ENCODE assay signal across 1 cellular context in the genomic region with DNA sequence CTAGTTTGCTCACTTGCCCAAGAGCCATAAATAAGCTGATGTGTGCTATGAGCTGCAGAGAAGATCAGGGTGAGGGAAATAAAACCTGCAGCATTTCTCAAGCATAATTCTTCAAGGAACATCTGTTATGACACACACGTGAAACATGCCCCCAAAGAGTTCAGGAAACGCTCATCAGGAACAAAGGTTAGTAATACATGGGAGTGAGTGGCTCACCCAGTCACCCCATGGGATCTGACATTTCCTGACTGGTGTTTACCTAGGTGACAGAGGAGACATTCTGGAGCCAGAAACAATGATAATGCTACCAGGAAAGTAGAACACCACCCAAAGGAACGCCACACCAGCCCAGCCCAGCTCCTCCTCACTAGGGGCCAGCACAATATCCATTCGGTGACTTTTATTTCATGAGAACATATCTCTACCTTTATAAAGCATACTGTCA.
TF ChIP-seq lines count a peak whose summit lies in the region.

No MANE protein-coding gene starts in this region.

TF ChIP-seq in HepG2, 621 proteins besides CTCF, POLR2A, EP300 and RAD21 (continued from another document and continues in another):
- TF ChIP-seq ZBTB49 (CRISPR knock-in tag; IDR thresholded peaks at IDR 0.05; ENCODE audit: borderline replicate concordance) (no peak), BCLAF1 (IDR thresholded peaks at IDR 0.05) (no peak), ZNF549 (CRISPR knock-in tag; IDR thresholded peaks at IDR 0.05) (no peak), CREM (IDR thresholded peaks at IDR 0.05) (peak; percentile 56; the same call in 1 of the 2 replicates), CREM (CRISPR knock-in tag; IDR thresholded peaks at IDR 0.05) (no peak), ZNF280D (CRISPR knock-in tag; IDR thresholded peaks at IDR 0.05) (no peak; the same call in 1 of the 2 replicates), FOXO1 (CRISPR knock-in tag; IDR thresholded peaks at IDR 0.05) (peak; percentile 82), SALL1 (CRISPR knock-in tag; IDR thresholded peaks at IDR 0.05) (peak; percentile 83), SAP130 (CRISPR knock-in tag; IDR thresholded peaks at IDR 0.05; ENCODE audit: low read depth) (peak; percentile 86), SIN3B (IDR thresholded peaks at IDR 0.05; ENCODE audit: low read length) (no peak), TFDP1 (CRISPR knock-in tag; IDR thresholded peaks at IDR 0.05; ENCODE audit: borderline replicate concordance) (peak; percentile 47; the same call in 1 of the 2 replicates), RARA (CRISPR knock-in tag; IDR thresholded peaks at IDR 0.05) (peak; percentile 91), AGO1 (IDR thresholded peaks at IDR 0.05; ENCODE audit: low read depth, low read length, poor library complexity, severe bottlenecking) (no peak), GFI1 (CRISPR knock-in tag; IDR thresholded peaks at IDR 0.05; ENCODE audit: borderline replicate concordance) (0 out of 2 replicates have a peak, but pooled peaks have one; percentile 18), ZFAT (CRISPR knock-in tag; conservative IDR thresholded peaks at IDR 0.05) (no peak), GABPA (IDR thresholded peaks at IDR 0.05; ENCODE audit: low read depth, low read length) (no peak), GABPA (CRISPR knock-in tag; IDR thresholded peaks at IDR 0.05; ENCODE audit: low read depth) (peak; percentile 16; the same call in 1 of the 2 replicates), KDM4B (CRISPR knock-in tag; IDR thresholded peaks at IDR 0.05) (0 out of 2 replicates have a peak, but pooled peaks have one; percentile 27), HOXA3 (CRISPR knock-in tag; IDR thresholded peaks at IDR 0.05) (peak; percentile 56; the same call in 1 of the 2 replicates), ATF7 (IDR thresholded peaks at IDR 0.05) (no peak), ATF7 (CRISPR knock-in tag; IDR thresholded peaks at IDR 0.05) (no peak), FOXP1 (IDR thresholded peaks at IDR 0.05) (no peak), FOXP1 (CRISPR knock-in tag; IDR thresholded peaks at IDR 0.05) (peak; percentile 63), MXI1 (IDR thresholded peaks at IDR 0.05; ENCODE audit: borderline replicate concordance, low read depth, low read length) (peak; percentile 36; the same call in 1 of the 3 replicates), ZNF331 (CRISPR knock-in tag; IDR thresholded peaks at IDR 0.05) (peak; percentile 72), ZNF296 (CRISPR knock-in tag; conservative IDR thresholded peaks at IDR 0.05) (no peak), ZNF343 (CRISPR knock-in tag; IDR thresholded peaks at IDR 0.05) (no peak), RAD51 (IDR thresholded peaks at IDR 0.05; ENCODE audit: borderline replicate concordance) (no peak), NFAT5 (CRISPR knock-in tag; IDR thresholded peaks at IDR 0.05) (no peak), RFX3 (CRISPR knock-in tag; IDR thresholded peaks at IDR 0.05) (no peak), ISL2 (CRISPR knock-in tag; IDR thresholded peaks at IDR 0.05) (peak; percentile 50; the same call in 1 of the 2 replicates), PPARG (CRISPR knock-in tag; conservative IDR thresholded peaks at IDR 0.05) (peak; percentile 93), NR2F6 (IDR thresholded peaks at IDR 0.05) (peak; percentile 46; the same call in 1 of the 2 replicates), NR2F6 (CRISPR knock-in tag; IDR thresholded peaks at IDR 0.05) (peak; percentile 71), ARNT2 (CRISPR knock-in tag; IDR thresholded peaks at IDR 0.05; ENCODE audit: low read depth) (no peak)
- TF ChIP-seq, protein P1, sequence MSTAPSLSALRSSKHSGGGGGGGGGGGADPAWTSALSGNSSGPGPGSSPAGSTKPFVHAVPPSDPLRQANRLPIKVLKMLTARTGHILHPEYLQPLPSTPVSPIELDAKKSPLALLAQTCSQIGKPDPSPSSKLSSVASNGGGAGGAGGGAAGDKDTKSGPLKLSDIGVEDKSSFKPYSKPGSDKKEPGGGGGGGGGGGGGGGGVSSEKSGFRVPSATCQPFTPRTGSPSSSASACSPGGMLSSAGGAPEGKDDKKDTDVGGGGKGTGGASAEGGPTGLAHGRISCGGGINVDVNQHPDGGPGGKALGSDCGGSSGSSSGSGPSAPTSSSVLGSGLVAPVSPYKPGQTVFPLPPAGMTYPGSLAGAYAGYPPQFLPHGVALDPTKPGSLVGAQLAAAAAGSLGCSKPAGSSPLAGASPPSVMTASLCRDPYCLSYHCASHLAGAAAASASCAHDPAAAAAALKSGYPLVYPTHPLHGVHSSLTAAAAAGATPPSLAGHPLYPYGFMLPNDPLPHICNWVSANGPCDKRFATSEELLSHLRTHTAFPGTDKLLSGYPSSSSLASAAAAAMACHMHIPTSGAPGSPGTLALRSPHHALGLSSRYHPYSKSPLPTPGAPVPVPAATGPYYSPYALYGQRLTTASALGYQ (CRISPR knock-in tag; IDR thresholded peaks at IDR 0.05) = peak; percentile 59; the same call in 1 of the 2 replicates
- TF ChIP-seq, protein P2, sequence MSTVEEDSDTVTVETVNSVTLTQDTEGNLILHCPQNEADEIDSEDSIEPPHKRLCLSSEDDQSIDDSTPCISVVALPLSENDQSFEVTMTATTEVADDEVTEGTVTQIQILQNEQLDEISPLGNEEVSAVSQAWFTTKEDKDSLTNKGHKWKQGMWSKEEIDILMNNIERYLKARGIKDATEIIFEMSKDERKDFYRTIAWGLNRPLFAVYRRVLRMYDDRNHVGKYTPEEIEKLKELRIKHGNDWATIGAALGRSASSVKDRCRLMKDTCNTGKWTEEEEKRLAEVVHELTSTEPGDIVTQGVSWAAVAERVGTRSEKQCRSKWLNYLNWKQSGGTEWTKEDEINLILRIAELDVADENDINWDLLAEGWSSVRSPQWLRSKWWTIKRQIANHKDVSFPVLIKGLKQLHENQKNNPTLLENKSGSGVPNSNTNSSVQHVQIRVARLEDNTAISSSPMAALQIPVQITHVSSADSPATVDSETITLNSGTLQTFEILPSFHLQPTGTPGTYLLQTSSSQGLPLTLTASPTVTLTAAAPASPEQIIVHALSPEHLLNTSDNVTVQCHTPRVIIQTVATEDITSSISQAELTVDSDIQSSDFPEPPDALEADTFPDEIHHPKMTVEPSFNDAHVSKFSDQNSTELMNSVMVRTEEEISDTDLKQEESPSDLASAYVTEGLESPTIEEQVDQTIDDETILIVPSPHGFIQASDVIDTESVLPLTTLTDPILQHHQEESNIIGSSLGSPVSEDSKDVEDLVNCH (CRISPR knock-in tag; IDR thresholded peaks at IDR 0.05) = no peak
- TF ChIP-seq, protein P3, sequence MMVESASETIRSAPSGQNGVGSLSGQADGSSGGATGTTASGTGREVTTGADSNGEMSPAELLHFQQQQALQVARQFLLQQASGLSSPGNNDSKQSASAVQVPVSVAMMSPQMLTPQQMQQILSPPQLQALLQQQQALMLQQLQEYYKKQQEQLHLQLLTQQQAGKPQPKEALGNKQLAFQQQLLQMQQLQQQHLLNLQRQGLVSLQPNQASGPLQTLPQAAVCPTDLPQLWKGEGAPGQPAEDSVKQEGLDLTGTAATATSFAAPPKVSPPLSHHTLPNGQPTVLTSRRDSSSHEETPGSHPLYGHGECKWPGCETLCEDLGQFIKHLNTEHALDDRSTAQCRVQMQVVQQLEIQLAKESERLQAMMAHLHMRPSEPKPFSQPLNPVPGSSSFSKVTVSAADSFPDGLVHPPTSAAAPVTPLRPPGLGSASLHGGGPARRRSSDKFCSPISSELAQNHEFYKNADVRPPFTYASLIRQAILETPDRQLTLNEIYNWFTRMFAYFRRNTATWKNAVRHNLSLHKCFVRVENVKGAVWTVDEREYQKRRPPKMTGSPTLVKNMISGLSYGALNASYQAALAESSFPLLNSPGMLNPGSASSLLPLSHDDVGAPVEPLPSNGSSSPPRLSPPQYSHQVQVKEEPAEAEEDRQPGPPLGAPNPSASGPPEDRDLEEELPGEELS (CRISPR knock-in tag; IDR thresholded peaks at IDR 0.05) = peak; percentile 81
